Comparison of ENCODE assay signal across 8 cellular contexts in genomic region chrX:46758163-46758955, GRCh38. TPM values are rescaled to one million over a fixed set of nuclear protein-coding genes. Genes with fewer than 3 reads are reported as not detected.
DNase-seq lines count a peak whose midpoint lies in the region; ATAC-seq and TF ChIP-seq lines count a peak whose summit lies in the region.

No MANE protein-coding gene starts in this region.

- H2BK5ac ChIP-seq in mesenchymal stem cell (ENCODE audit: low read depth, low read length, poor library complexity, severe bottlenecking) = no peak overlapping the region

- peak overlapping the region; percentile 75 for H3K27ac Mint-ChIP-seq in central memory CD8-positive, alpha-beta T cell (ENCODE audit: low read depth)

- H3K79me1 ChIP-seq in mesenchymal stem cell (replicated peaks; ENCODE audit: low read length, poor library complexity, severe bottlenecking) = no peaks in the 10 kb centered on the region

- H3K4me3 ChIP-seq in mesenchymal stem cell (ENCODE audit: insufficient read depth in 1 of 2, low read depth in 1 of 2, low read length in 2 of 2) (peak overlapping the region; percentile 71 to 86), stomach (peak overlapping the region; percentile 53 to 67 (median 59))

- peak overlapping the region; percentile 80 for H3K9ac ChIP-seq in mesenchymal stem cell (ENCODE audit: low read length)

- DNase-seq in NCI-H82 (lab: John Stamatoyannopoulos, UW) = peak; percentile 63
- no peak for DNase-seq in NCI-H82 treated with DMSO at 0.1 percent for 48 hours (lab: John Stamatoyannopoulos, UW; ENCODE audit: unreplicated experiment)
- peak; percentile 23 for DNase-seq in SW480 (ENCODE audit: low spot score)
- no peak for DNase-seq in central memory CD8-positive, alpha-beta T cell (ENCODE audit: low spot score in 2 of 2)
- DNase-seq in mesenchymal stem cell = peak; percentile 11
- DNase-seq in stomach = no peak
- DNase-seq in pons (ENCODE audit: low spot score) = no peak

- no peak overlapping the region for H3K27ac ChIP-seq in mesenchymal stem cell (ENCODE audit: low read length, poor library complexity, severe bottlenecking)
- peak overlapping the region; percentile 58 to 86 (median 76) for H3K27ac ChIP-seq in stomach

- H3K36me3 ChIP-seq in mesenchymal stem cell (ENCODE audit: control insufficient read depth in 1 of 2, insufficient read depth in 2 of 2, low read depth in 1 of 2, low read length in 2 of 2) (no peaks in the 10 kb centered on the region), stomach (no peaks in the 10 kb centered on the region)

- no peaks in the 10 kb centered on the region for H3K27me3 ChIP-seq in mesenchymal stem cell (ENCODE audit: control insufficient read depth in 1 of 2, insufficient read depth in 1 of 2, low read length in 2 of 2)
- peaks cover 0 to 3% (median 0%) of the 10 kb centered on the region in 3 donors for H3K27me3 ChIP-seq in stomach

- 8% methylated on average over 24 of the region's 47 CpGs for WGBS in mesenchymal stem cell
- WGBS in stomach, 5 donors = 4 to 54% (median 13%) methylated on average over 24 to 47 of the region's 47 CpGs

- peaks cover 9% of the 10 kb centered on the region for H3K27me3 Mint-ChIP-seq in central memory CD8-positive, alpha-beta T cell

- H2BK15ac ChIP-seq in mesenchymal stem cell (ENCODE audit: low read depth, poor library complexity, severe bottlenecking) = peak overlapping the region; percentile 23

- TF ChIP-seq EP300 in stomach (IDR thresholded peaks at IDR 0.05) = no peak

- peaks cover 3% of the 10 kb centered on the region for H3K36me3 Mint-ChIP-seq in central memory CD8-positive, alpha-beta T cell (ENCODE audit: insufficient read depth)

- H3K4me1 ChIP-seq in mesenchymal stem cell (ENCODE audit: control insufficient read depth, insufficient read depth, low read depth, low read length) (peaks cover 3% of the 10 kb centered on the region), stomach (peaks cover 0 to 16% (median 6%) of the 10 kb centered on the region in 4 donors)

- no peak overlapping the region for H3K23ac ChIP-seq in mesenchymal stem cell (ENCODE audit: low read length in 2 of 2)

- H3K9me3 Mint-ChIP-seq in central memory CD8-positive, alpha-beta T cell = no peaks in the 10 kb centered on the region

- H3K18ac ChIP-seq in mesenchymal stem cell (ENCODE audit: low read depth in 1 of 2, low read length in 2 of 2) = peak overlapping the region in 1 of 2 experiments; percentile 11

- H3K9me3 ChIP-seq in mesenchymal stem cell (ENCODE audit: control insufficient read depth, low read length) (peaks cover 14% of the 10 kb centered on the region), stomach (peaks cover 0 to 11% (median 4%) of the 10 kb centered on the region in 4 donors)

- TF ChIP-seq POLR2A in stomach (IDR thresholded peaks at IDR 0.05) = no peak

- no peak overlapping the region for H2BK120ac ChIP-seq in mesenchymal stem cell (ENCODE audit: low read depth, low read length)

- no peak for TF ChIP-seq CTCF in stomach (IDR thresholded peaks at IDR 0.05)

- H3K4me2 ChIP-seq in mesenchymal stem cell (ENCODE audit: low read length, poor library complexity, severe bottlenecking) = peak overlapping the region; percentile 74

- peak overlapping the region; percentile 82 for H3K4me3 Mint-ChIP-seq in central memory CD8-positive, alpha-beta T cell

- peak overlapping the region in 1 of 2 experiments; percentile 8 for H3K14ac ChIP-seq in mesenchymal stem cell (ENCODE audit: low read length in 2 of 2)

- H2BK12ac ChIP-seq in mesenchymal stem cell (ENCODE audit: low read length in 2 of 2) = no peak overlapping the region

- H3K4ac ChIP-seq in mesenchymal stem cell (ENCODE audit: low read depth in 1 of 2, low read length in 2 of 2) = peak overlapping the region in 1 of 2 experiments; percentile 10

- H4K8ac ChIP-seq in mesenchymal stem cell (ENCODE audit: low read length) = no peak overlapping the region

- intact Hi-C loops in stomach (cut with DNase I; ENCODE audit: low total_unique reads) = no loop called here

- H3K4me1 Mint-ChIP-seq in central memory CD8-positive, alpha-beta T cell = no peaks in the 10 kb centered on the region

- H2AK5ac ChIP-seq in mesenchymal stem cell (ENCODE audit: low read length, severe bottlenecking) = no peak overlapping the region

- no peak overlapping the region for H2AFZ ChIP-seq in mesenchymal stem cell (ENCODE audit: low read depth, low read length)

- peak; percentile 21 for ATAC-seq in HG03095 (IDR thresholded peaks at IDR 0.05; ENCODE audit: unreplicated experiment)
- ATAC-seq in central memory CD8-positive, alpha-beta T cell (replicated peaks; ENCODE audit: extremely low read depth, poor library complexity, severe bottlenecking) = peak; percentile 31

- peak overlapping the region; percentile 61 for H4K91ac ChIP-seq in mesenchymal stem cell (ENCODE audit: low read length)

RNA-seq across cellular contexts. Expression of gene SLC9A7, which starts 0.6 kb away (rescaled TPM):
- polyA plus RNA-seq in mesenchymal stem cell (2013, experiment 1 of 2) = 1.7 TPM
- 1.7 TPM for polyA plus RNA-seq in mesenchymal stem cell (2013, experiment 2 of 2)
- total RNA-seq in stomach = 10 to 100 TPM in 4 of 5 donors, under 1 TPM in 1; 0.29 to 25.6 (median 17.9) TPM
- polyA plus RNA-seq in stomach = 1 to 10 TPM in 2 of 3 donors, under 1 TPM in 1; 0.76 to 3.0 (median 2.2) TPM

Comparison
In these comparisons a context has a peak if more than half of its experiments do, and no peak if none do; other contexts are left out.
1. DNase-seq: peak in NCI-H82 (single experiment), SW480 (single experiment) and mesenchymal stem cell (single experiment); none in NCI-H82 treated with DMSO at 0.1 percent for 48 hours (single experiment), central memory CD8-positive, alpha-beta T cell (0 of 2), stomach (single experiment) and pons (single experiment).